20 cellular contexts compared by ENCODE assay signal in genomic region chr18:3683483-3683882, GRCh38.
A peak's percentile ranks its signal among the peaks of the same experiment; 100 is the strongest.
DNase-seq lines count a peak whose midpoint lies in the region; ATAC-seq and TF ChIP-seq lines count a peak whose summit lies in the region.
"Had no signal": no experiment of that assay in that cellular context is flagged by ENCODE, and none has a peak within 500 bp of the region (broad histone marks: within the 10 kb centered on the region; RNA-seq: fewer than 3 reads in every experiment).

No MANE protein-coding gene starts in this region.

- H3K79me2 ChIP-seq in GM23248 (ENCODE audit: insufficient read depth) (no peaks in the 10 kb centered on the region), PC-3 (ENCODE audit: low read length) (no peaks in the 10 kb centered on the region)

- H3K36me3 ChIP-seq in GM23248 (ENCODE audit: low read depth) (no peaks in the 10 kb centered on the region), PC-3 (ENCODE audit: low read depth, low read length) (no peaks in the 10 kb centered on the region)
- H3K36me3 ChIP-seq: SJSA1 had no signal

- POLR2A ChIA-PET in PC-3 (lab: Charles Lee; ENCODE audit: unreplicated experiment): interaction anchor here (0.7 kb wide), 1 partner anchor 201 kb away, joined by 3 read pairs; no protein-coding TSS in a partner anchor

- BruUV-seq in PC-3 (replicated peaks; lab: Mats Ljungman, UMichigan): no TSS peak

- H3F3A ChIP-seq in GM23248 (ENCODE audit: insufficient read depth) (peaks cover 9% of the 10 kb centered on the region; the same call in 1 of the 2 replicates), PC-3 (ENCODE audit: low read length, unreplicated experiment) (no peaks in the 10 kb centered on the region)

- TF ChIP-seq CTCF in PC-3 (conservative IDR thresholded peaks at IDR 0.05; ENCODE audit: low read depth, low read length): no peak

- in situ Hi-C loops in GM23248 (cut with MboI): no loop called here

- ATAC-seq in PC-3: peak; percentile 90
- ATAC-seq: GM12878, GM23338, HepG2 had no signal

- H3K27ac ChIP-seq in GM23248 (no peak overlapping the region), PC-3 (ENCODE audit: low read length) (no peak overlapping the region)
- H3K27ac ChIP-seq: KMS-11, SJSA1 had no signal

- H3K4me1 ChIP-seq in GM23248 (ENCODE audit: insufficient read depth) (peaks cover 13% of the 10 kb centered on the region), PC-3 (ENCODE audit: insufficient read depth, low read length) (peaks cover 9% of the 10 kb centered on the region; the same call in 1 of the 2 replicates)

- no peaks in the 10 kb centered on the region for H4K20me1 ChIP-seq in GM23248 (ENCODE audit: insufficient read depth)
- H4K20me1 ChIP-seq in PC-3 (ENCODE audit: low read length): no peaks in the 10 kb centered on the region

- peak; percentile 79 for DNase-seq in NCI-H510A treated with DMSO at 0.1 percent for 48 hours (lab: John Stamatoyannopoulos, UW)
- no peak for DNase-seq in NCI-H510A (lab: John Stamatoyannopoulos, UW)
- DNase-seq in GM23248: peak; percentile 12
- peak; percentile 36 for DNase-seq in PC-3
- peak; percentile 10 for DNase-seq in superior temporal gyrus (ENCODE audit: extremely low spot score)
- no peak for DNase-seq in putamen (ENCODE audit: low spot score)
- no peak for DNase-seq in cardiac septum (ENCODE audit: low spot score)
- no peak for DNase-seq in GOT3 (lab: John Stamatoyannopoulos, UW)
- DNase-seq: Caco-2; GDM1; NCI-H1930; NCI-H2227 treated with DMSO at 0.1 percent for 48 hours; NCI-H526 treated with DMSO at 0.1 percent for 48 hours; NK-92 treated with Interleukin-12 subunit alpha and Interleukin-12 subunit beta, amount 100 ng/mL, for 24 hours; T-helper 2 cell had no signal

- peak overlapping the region; percentile 57 for H3K4me2 ChIP-seq in GM23248 (ENCODE audit: unreplicated experiment)
- H3K4me2 ChIP-seq in PC-3 (ENCODE audit: low read length): peak overlapping the region; percentile 33
- H3K4me2 ChIP-seq: GM23338, KMS-11 had no signal

- H3K4me3 ChIP-seq in GM23248 (0 out of 2 replicates have a peak overlapping the region, but pooled peaks have one; percentile 18), PC-3 (ENCODE audit: low read length) (no peak overlapping the region)
- H3K4me3 ChIP-seq: GM12878, GM23338, SJSA1 had no signal

- H2AFZ ChIP-seq in GM23248 (peak overlapping the region; percentile 62), PC-3 (ENCODE audit: low read length) (no peak overlapping the region)
- H2AFZ ChIP-seq: GM23338 had no signal

- H3K9ac ChIP-seq in GM23248 (no peak overlapping the region), PC-3 (ENCODE audit: low read length) (no peak overlapping the region)
- H3K9ac ChIP-seq: KMS-11 had no signal

- WGBS in GM23248 (ENCODE audit: low coverage in 1 of 2, low lambda C conversion rate in 2 of 2, missing lambda C conversion rate in 2 of 2), 2 experiments: 6 to 8% methylated on average over 3 of the region's 3 CpGs

- CTCF ChIA-PET in PC-3 (lab: Charles Lee): interaction anchor here (0.6 to 0.7 kb wide), 2 partner anchors 17 to 312 kb away, joined by 3 read pairs; no protein-coding TSS in a partner anchor

- intact Hi-C loops in PC-3 (cut with micrococcal nuclease) (no loop called here), cardiac septum (cut with DNase I) (no loop called here)

- H3K9me2 ChIP-seq in GM23248 (ENCODE audit: insufficient read depth) (no peaks in the 10 kb centered on the region), PC-3 (replicated peaks; ENCODE audit: low read length) (no peaks in the 10 kb centered on the region)

- no peaks in the 10 kb centered on the region for H3K9me3 ChIP-seq in GM23248 (ENCODE audit: low read depth)
- no peaks in the 10 kb centered on the region for H3K9me3 ChIP-seq in PC-3 (ENCODE audit: low read length)
- H3K9me3 ChIP-seq: SJSA1 had no signal

- H3K27me3 ChIP-seq in GM23248 (replicated peaks; ENCODE audit: insufficient read depth) (no peaks in the 10 kb centered on the region), PC-3 (ENCODE audit: low read length) (no peaks in the 10 kb centered on the region)
- H3K27me3 ChIP-seq: SJSA1 had no signal

Comparison
In these comparisons a context has a peak if more than half of its experiments do, and no peak if none do; other contexts are left out.
1. DNase-seq: peak in NCI-H510A treated with DMSO at 0.1 percent for 48 hours (single experiment), GM23248 (single experiment), PC-3 (single experiment) and superior temporal gyrus (single experiment); none in NCI-H510A (single experiment), putamen (single experiment), cardiac septum (single experiment) and GOT3 (single experiment).